ENCODE assay signal across 18 cellular contexts in the genomic region with DNA sequence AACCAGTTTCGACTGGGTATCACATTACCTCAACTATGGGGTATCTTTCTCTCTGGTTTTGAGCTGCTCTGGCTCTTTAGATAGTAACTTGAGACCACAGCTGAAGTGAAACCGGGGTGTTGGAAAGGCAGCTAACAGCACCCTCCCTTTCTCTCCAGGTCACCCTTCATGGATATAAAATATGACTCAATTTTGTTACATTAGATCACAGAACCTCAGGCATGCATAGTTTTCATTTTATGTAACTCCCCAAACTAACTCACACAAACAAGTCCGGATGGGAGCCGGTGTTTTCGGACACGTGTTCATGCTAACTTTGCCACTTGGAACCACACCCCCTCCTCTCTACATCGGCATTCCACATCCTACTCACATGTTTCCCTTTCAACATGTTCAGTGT.
A peak's percentile ranks its signal among the peaks of the same experiment; 100 is the strongest.
DNase-seq lines count a peak whose midpoint lies in the region; ATAC-seq, FAIRE-seq and TF ChIP-seq lines count a peak whose summit lies in the region.
"Had no signal": no experiment of that assay in that cellular context is flagged by ENCODE, and none has a peak within 500 bp of the region (broad histone marks: within the 10 kb centered on the region; RNA-seq: fewer than 3 reads in every experiment).

No MANE protein-coding gene starts in this region.

- no peak for TF ChIP-seq POLR2A in body of pancreas (IDR thresholded peaks at IDR 0.05)

- no peak for TF ChIP-seq CTCF in AG10803 (conservative IDR thresholded peaks at IDR 0.05; ENCODE audit: low read length)
- no peak for TF ChIP-seq CTCF in body of pancreas (IDR thresholded peaks at IDR 0.05)

- H3K4me3 ChIP-seq in AG10803 (ENCODE audit: low read length) (no peak overlapping the region), small intestine (ENCODE audit: low read depth in 1 of 2, low read length in 2 of 2) (no peak overlapping the region), body of pancreas (no peak overlapping the region)
- no peak overlapping the region for H3K4me3 ChIP-seq in CD4-positive, alpha-beta memory T cell (ENCODE audit: low read length in 2 of 2)
- H3K4me3 ChIP-seq: pancreas had no signal

- H3K4me1 Mint-ChIP-seq in CD4-positive, alpha-beta memory T cell, result peaks cover 0 to 2% (median 0%) of the 10 kb centered on the region in 4 donors
- H3K4me1 Mint-ChIP-seq: B cell had no signal

- peaks cover 0 to 3% of the 10 kb centered on the region in 2 donors for H3K4me1 ChIP-seq in small intestine (ENCODE audit: control insufficient read depth in 2 of 2, insufficient read depth in 1 of 2, low read depth in 1 of 2, low read length in 1 of 2)
- no peaks in the 10 kb centered on the region for H3K4me1 ChIP-seq in CD4-positive, alpha-beta memory T cell (ENCODE audit: insufficient read depth, low read length)
- peaks cover 13% of the 10 kb centered on the region for H3K4me1 ChIP-seq in body of pancreas

- no peak overlapping the region for H3K27ac Mint-ChIP-seq in CD4-positive, alpha-beta memory T cell
- H3K27ac Mint-ChIP-seq: B cell; effector memory CD8-positive, alpha-beta T cell had no signal

- peaks cover 5 to 20% of the 10 kb centered on the region in 2 donors for H3K27me3 ChIP-seq in small intestine (ENCODE audit: control insufficient read depth in 2 of 2, insufficient read depth in 2 of 2, low read length in 2 of 2)
- no peaks in the 10 kb centered on the region for H3K27me3 ChIP-seq in CD4-positive, alpha-beta memory T cell (ENCODE audit: insufficient read depth, low read length)
- H3K27me3 ChIP-seq in body of pancreas, result peaks cover 0 to 41% of the 10 kb centered on the region in 2 donors

- no peaks in the 10 kb centered on the region for H3K9me3 ChIP-seq in small intestine (ENCODE audit: control insufficient read depth, low read depth)
- H3K9me3 ChIP-seq in CD4-positive, alpha-beta memory T cell (ENCODE audit: control insufficient read depth in 1 of 2, low read length in 2 of 2), result no peaks in the 10 kb centered on the region
- H3K9me3 ChIP-seq in body of pancreas, result no peaks in the 10 kb centered on the region

- H3K27ac ChIP-seq in small intestine (ENCODE audit: low read depth in 1 of 2, low read length in 1 of 2) (no peak overlapping the region), body of pancreas (no peak overlapping the region)
- H3K27ac ChIP-seq in CD4-positive, alpha-beta memory T cell (ENCODE audit: low read depth, low read length), result no peak overlapping the region
- H3K27ac ChIP-seq: pancreas had no signal

- CTCF ChIA-PET in CD4-positive, alpha-beta memory T cell (lab: Charles Lee; ENCODE audit: partially characterized antibody), result no interaction called here

- H3K36me3 ChIP-seq in small intestine (ENCODE audit: control insufficient read depth in 2 of 2, insufficient read depth in 2 of 2, low read length in 2 of 2) (no peaks in the 10 kb centered on the region), body of pancreas (replicated peaks in 1 of 2; ENCODE audit: insufficient read depth in 1 of 2, low read depth in 2 of 2) (no peaks in the 10 kb centered on the region)
- H3K36me3 ChIP-seq in CD4-positive, alpha-beta memory T cell (ENCODE audit: insufficient read depth, low read length), result no peaks in the 10 kb centered on the region
- H3K36me3 ChIP-seq: pancreas had no signal

- peak; percentile 68 for DNase-seq in AG10803 (ENCODE audit: low read depth)
- DNase-seq in HS-27A (ENCODE audit: low read depth), result peak; percentile 87
- peak; percentile 1 for DNase-seq in astrocyte of the hippocampus (ENCODE audit: low read depth, low spot score)
- DNase-seq in iris pigment epithelial cell (ENCODE audit: low read depth), result peak; percentile 37
- no peak for DNase-seq in small intestine
- no peak for DNase-seq in CD4-positive, alpha-beta memory T cell
- no peak for DNase-seq in body of pancreas
- DNase-seq in cerebellar cortex (ENCODE audit: low spot score), result no peak
- DNase-seq: activated CD4-positive, alpha-beta T cell treated with anti-CD3 and anti-CD28 coated beads for 1 hour; activated T-cell treated with anti-CD3 and anti-CD28 coated beads, Interleukin-2, amount 50 U/mL, for 1 hour; amniotic stem cell; effector memory CD8-positive, alpha-beta T cell; hypothalamus; Karpas-422; NCI-H2171; pancreas; PC-3 had no signal

- no peak for ATAC-seq in body of pancreas
- ATAC-seq: effector memory CD8-positive, alpha-beta T cell; pancreas; PC-3 had no signal

- peaks cover 0 to 10% (median 0%) of the 10 kb centered on the region in 8 donors for H3K9me3 Mint-ChIP-seq in CD4-positive, alpha-beta memory T cell
- H3K9me3 Mint-ChIP-seq: effector memory CD8-positive, alpha-beta T cell had no signal

- FAIRE-seq in small intestine (lab: Jason Lieb, UNC), result no peak
- FAIRE-seq: pancreas had no signal

- no peaks in the 10 kb centered on the region for H3K36me3 Mint-ChIP-seq in CD4-positive, alpha-beta memory T cell

- 20 to 40% (median 34%) methylated on average over 7 of the region's 7 CpGs for WGBS in small intestine, 3 donors
- WGBS in body of pancreas, 2 donors, result 21 to 26% methylated on average over 7 of the region's 7 CpGs

- no peak overlapping the region for H3K4me3 Mint-ChIP-seq in CD4-positive, alpha-beta memory T cell
- H3K4me3 Mint-ChIP-seq: B cell; effector memory CD8-positive, alpha-beta T cell had no signal

- POLR2A ChIA-PET in CD4-positive, alpha-beta memory T cell (lab: Charles Lee; ENCODE audit: partially characterized antibody), result no interaction called here

- peaks cover 18 to 26% of the 10 kb centered on the region in 2 donors for H3K27me3 Mint-ChIP-seq in CD4-positive, alpha-beta memory T cell

- intact Hi-C loops in CD4-positive, alpha-beta memory T cell (cut with micrococcal nuclease), result no loop called here
- intact Hi-C loops in body of pancreas (cut with DNase I), result no loop called here

Comparison
In these comparisons a context has a peak if more than half of its experiments do, and no peak if none do; other contexts are left out.
1. DNase-seq: peak in AG10803 (single experiment), HS-27A (single experiment), astrocyte of the hippocampus (single experiment) and iris pigment epithelial cell (single experiment); none in small intestine (single experiment), CD4-positive, alpha-beta memory T cell (0 of 5), body of pancreas (0 of 4) and cerebellar cortex (single experiment).